17 cellular contexts compared by ENCODE assay signal in the genomic region with DNA sequence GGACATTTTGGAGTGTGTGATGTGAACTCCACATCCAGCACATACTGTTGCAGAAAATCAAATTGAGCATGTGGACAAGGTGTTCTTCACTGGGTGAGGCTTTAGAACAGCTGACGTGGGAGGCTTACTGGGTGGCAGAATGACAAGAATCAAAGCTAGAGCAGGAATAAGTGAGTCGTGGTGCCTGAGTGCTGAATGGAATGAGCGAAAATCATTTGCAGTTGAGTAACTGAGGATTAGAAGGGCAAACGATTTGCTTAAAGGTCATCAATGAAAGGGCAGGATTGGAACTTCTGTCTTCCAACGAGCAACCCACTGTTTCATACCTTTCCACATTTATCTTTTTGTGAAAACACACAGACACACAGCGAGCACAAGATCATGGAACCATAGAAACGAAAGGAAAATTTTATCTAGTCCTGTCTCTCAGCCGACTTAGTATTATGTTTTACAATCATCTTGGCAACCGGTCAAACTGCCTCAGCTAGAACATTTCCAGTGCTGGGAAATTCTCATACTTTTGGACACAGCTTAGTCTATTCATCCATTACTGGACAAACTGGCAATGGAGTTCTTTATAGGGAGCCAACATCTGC. TPM values are rescaled to one million over a fixed set of nuclear protein-coding genes. Genes with fewer than 3 reads are reported as not detected.
DNase-seq lines count a peak whose midpoint lies in the region; ATAC-seq and TF ChIP-seq lines count a peak whose summit lies in the region.
"Had no signal": no experiment of that assay in that cellular context is flagged by ENCODE, and none has a peak within 500 bp of the region (broad histone marks: within the 10 kb centered on the region; RNA-seq: fewer than 3 reads in every experiment).

No MANE protein-coding gene starts in this region.

- BruUV-seq in HCT116 (replicated peaks; lab: Mats Ljungman, UMichigan): no TSS peak

- peaks cover 7% of the 10 kb centered on the region for H3F3A ChIP-seq in smooth muscle cell (ENCODE audit: low read depth)

- TF ChIP-seq POLR2A in HCT116 (IDR thresholded peaks at IDR 0.05; ENCODE audit: borderline replicate concordance, extremely low read depth, insufficient read depth, insufficient read length) (no peak), heart left ventricle (IDR thresholded peaks at IDR 0.05) (no peak)

- DNase-seq in HCT116 (ENCODE audit: low read depth, low spot score) (no peak), adipocyte (ENCODE audit: low read depth) (no peak), heart left ventricle (no peak), smooth muscle cell (lab: John Stamatoyannopoulos, UW; ENCODE audit: unreplicated experiment) (no peak), NCI-H748 treated with DMSO at 0.1 percent for 48 hours (lab: John Stamatoyannopoulos, UW) (no peak), SW480 (ENCODE audit: low spot score) (no peak)
- no peak for DNase-seq in activated T-helper 2 cell treated with anti-CD3 and anti-CD28 coated beads, Interferon-gamma antibody, Interleukin-2, Interleukin-4, amounts not matched to agents 10 μg/mL and 5 μg/mL and 100 μg/mL, durations not matched to agents 14 hours and 24 hours and 36 hours (ENCODE audit: low spot score)
- DNase-seq: activated CD4-positive, alpha-beta T cell treated with anti-CD3 and anti-CD28 coated beads, Interleukin-2, amount 50 U/mL, for 1 hour; CD4-positive, CD25-positive, alpha-beta regulatory T cell; glutamatergic neuron; naive B cell; NCI-H510A treated with DMSO at 0.1 percent for 48 hours; psoas muscle; RPMI8226 had no signal

- ATAC-seq in HCT116 (no peak), heart left ventricle (peak in 3 of 4 donors; percentile 30 to 63 (median 56)), HG03039 (IDR thresholded peaks at IDR 0.05; ENCODE audit: unreplicated experiment) (no peak)
- ATAC-seq: body of pancreas had no signal

- intact Hi-C loops in HCT116 (cut with micrococcal nuclease) (loop anchor here (5.0 to 10.0 kb wide), 2 partner anchors 207 to 389 kb away; partner anchors contain the start of gene AGFG1), heart left ventricle (cut with DNase I) (loop anchor here in 1 of 10 donors (10.0 kb wide), 1 partner anchor 459 kb away; no protein-coding TSS in a partner anchor)
- intact Hi-C loops in activated T-helper 2 cell treated with anti-CD3 and anti-CD28 coated beads, Interferon-gamma antibody, Interleukin-2, Interleukin-4, amounts not matched to agents 10 μg/mL and 5 μg/mL and 100 μg/mL, durations not matched to agents 14 hours and 24 hours and 36 hours (cut with micrococcal nuclease): no loop called here

- H3K4me1 ChIP-seq in HCT116 (ENCODE audit: control insufficient read depth in 1 of 2, insufficient read depth in 2 of 2, low read length in 2 of 2) (peaks cover 14 to 28% of the 10 kb centered on the region in 2 experiments), adipocyte (ENCODE audit: control insufficient read depth, insufficient read depth, low read length) (peaks cover 46% of the 10 kb centered on the region), heart left ventricle (peaks cover 0 to 22% (median 0%) of the 10 kb centered on the region in 12 donors), smooth muscle cell (ENCODE audit: low read depth) (peaks cover 18% of the 10 kb centered on the region)
- H3K4me1 ChIP-seq: body of pancreas, psoas muscle had no signal

- H3K27me3 ChIP-seq in HCT116 (ENCODE audit: insufficient read depth, low read length) (no peaks in the 10 kb centered on the region), adipocyte (replicated peaks; ENCODE audit: control insufficient read depth, insufficient read depth, low read length) (no peaks in the 10 kb centered on the region), heart left ventricle (peaks cover 0 to 5% (median 0%) of the 10 kb centered on the region in 9 donors), smooth muscle cell (ENCODE audit: low read depth) (no peaks in the 10 kb centered on the region)
- H3K27me3 ChIP-seq: body of pancreas had no signal

- H3K9me2 ChIP-seq in HCT116 (ENCODE audit: insufficient read depth): no peaks in the 10 kb centered on the region

- no peaks in the 10 kb centered on the region for H3K9me3 Mint-ChIP-seq in activated T-helper 2 cell treated with anti-CD3 and anti-CD28 coated beads, Interferon-gamma antibody, Interleukin-2, Interleukin-4, amounts not matched to agents 10 μg/mL and 5 μg/mL and 100 μg/mL, durations not matched to agents 14 hours and 24 hours and 36 hours
- H3K9me3 Mint-ChIP-seq: activated T-helper 1 cell treated with anti-CD3 and anti-CD28 coated beads, Interleukin-12 subunit alpha, Interleukin-12 subunit beta, Interleukin-2, Interleukin-4 antibody, amounts not matched to agents 30 ng/mL and 10 ng/mL and 1 ng/mL, durations not matched to agents 14 hours and 24 hours and 36 hours; naive B cell had no signal

- H3K4me2 ChIP-seq in HCT116 (ENCODE audit: low read length) (peak overlapping the region; percentile 71; the same call in 1 of the 2 replicates), smooth muscle cell (peak overlapping the region; percentile 23)

- peak overlapping the region; percentile 38 for H2AFZ ChIP-seq in HCT116 (ENCODE audit: low read depth, low read length, poor library complexity, severe bottlenecking)
- H2AFZ ChIP-seq in smooth muscle cell (ENCODE audit: low read depth): no peak overlapping the region

- no peak overlapping the region for H3K4me3 ChIP-seq in HCT116 (replicated peaks in 1 of 2; ENCODE audit: low read depth in 1 of 2, low read length in 2 of 2)
- peak overlapping the region; percentile 78 for H3K4me3 ChIP-seq in adipocyte (ENCODE audit: low read length)
- no peak overlapping the region for H3K4me3 ChIP-seq in heart left ventricle
- no peak overlapping the region for H3K4me3 ChIP-seq in smooth muscle cell
- H3K4me3 ChIP-seq: body of pancreas, psoas muscle had no signal

- POLR2A ChIA-PET in HCT116 (lab: Charles Lee): interaction anchor here (2.2 kb wide), 1 partner anchor 10 kb away, joined by 8 read pairs; no protein-coding TSS in a partner anchor

- no peak for TF ChIP-seq RAD21 in HCT116 (IDR thresholded peaks at IDR 0.05; ENCODE audit: low read depth)

- whole genome bisulfite sequencing in heart left ventricle, 4 donors: 48 to 58% (median 57%) methylated on average over 9 of the region's 9 CpGs
- WGBS in smooth muscle cell (ENCODE audit: low lambda C conversion rate): 27% methylated on average over 9 of the region's 9 CpGs

- no peaks in the 10 kb centered on the region for H4K20me1 ChIP-seq in HCT116 (ENCODE audit: insufficient read depth)
- H4K20me1 ChIP-seq in smooth muscle cell (ENCODE audit: low read depth): no peaks in the 10 kb centered on the region

- H3K27me3 Mint-ChIP-seq in activated T-helper 2 cell treated with anti-CD3 and anti-CD28 coated beads, Interferon-gamma antibody, Interleukin-2, Interleukin-4, amounts not matched to agents 10 μg/mL and 5 μg/mL and 100 μg/mL, durations not matched to agents 14 hours and 24 hours and 36 hours (ENCODE audit: low read depth): peaks cover 4% of the 10 kb centered on the region

- no peaks in the 10 kb centered on the region for H3K36me3 Mint-ChIP-seq in activated T-helper 2 cell treated with anti-CD3 and anti-CD28 coated beads, Interferon-gamma antibody, Interleukin-2, Interleukin-4, amounts not matched to agents 10 μg/mL and 5 μg/mL and 100 μg/mL, durations not matched to agents 14 hours and 24 hours and 36 hours (ENCODE audit: low read depth)
- H3K36me3 Mint-ChIP-seq: CD4-positive, CD25-positive, alpha-beta regulatory T cell; naive B cell had no signal

- H3K36me3 ChIP-seq in HCT116 (ENCODE audit: control insufficient read depth in 1 of 2, insufficient read depth in 2 of 2, low read length in 2 of 2): no peaks in the 10 kb centered on the region
- H3K36me3 ChIP-seq in adipocyte (ENCODE audit: control insufficient read depth, insufficient read depth, low read length, severe bottlenecking): no peaks in the 10 kb centered on the region
- H3K36me3 ChIP-seq in heart left ventricle: no peaks in the 10 kb centered on the region
- H3K36me3 ChIP-seq in smooth muscle cell (ENCODE audit: low read depth): no peaks in the 10 kb centered on the region

- H3K4me1 Mint-ChIP-seq in activated T-helper 2 cell treated with anti-CD3 and anti-CD28 coated beads, Interferon-gamma antibody, Interleukin-2, Interleukin-4, amounts not matched to agents 10 μg/mL and 5 μg/mL and 100 μg/mL, durations not matched to agents 14 hours and 24 hours and 36 hours (ENCODE audit: low read depth): no peaks in the 10 kb centered on the region
- H3K4me1 Mint-ChIP-seq: naive B cell had no signal

- H3K27ac ChIP-seq in HCT116 (ENCODE audit: low read depth, low read length) (no peak overlapping the region), heart left ventricle (peak overlapping the region in 4 of 12 donors; percentile 17 to 60 (median 40)), smooth muscle cell (ENCODE audit: low read depth) (peak overlapping the region; percentile 83)
- H3K27ac ChIP-seq: body of pancreas, psoas muscle had no signal

- H3K9ac ChIP-seq in HCT116 (ENCODE audit: low read length) (0 out of 2 replicates have a peak overlapping the region, but pooled peaks have one; percentile 8), adipocyte (ENCODE audit: low read length) (peak overlapping the region; percentile 76), smooth muscle cell (ENCODE audit: low read depth) (no peak overlapping the region)

- H3K9me3 ChIP-seq in HCT116 (ENCODE audit: control insufficient read depth in 1 of 2, insufficient read depth in 1 of 2, low read depth in 1 of 2, low read length in 2 of 2): no peaks in the 10 kb centered on the region
- H3K9me3 ChIP-seq in adipocyte (ENCODE audit: control insufficient read depth, low read length): no peaks in the 10 kb centered on the region
- H3K9me3 ChIP-seq in heart left ventricle: no peaks in the 10 kb centered on the region
- H3K9me3 ChIP-seq in smooth muscle cell (replicated peaks; ENCODE audit: low read depth): no peaks in the 10 kb centered on the region
- H3K9me3 ChIP-seq: body of pancreas, psoas muscle had no signal

- H3K79me2 ChIP-seq in HCT116 (ENCODE audit: insufficient read depth, low read length) (no peaks in the 10 kb centered on the region), smooth muscle cell (ENCODE audit: low read depth) (no peaks in the 10 kb centered on the region)

- TF ChIP-seq CTCF in HCT116 (IDR thresholded peaks at IDR 0.05 in 2 of 3, conservative IDR thresholded peaks at IDR 0.05 in 1 of 3; ENCODE audit: borderline replicate concordance in 1 of 3, insufficient read depth in 1 of 3, low read depth in 2 of 3, low read length in 2 of 3) (no peak), heart left ventricle (IDR thresholded peaks at IDR 0.05) (no peak), smooth muscle cell (IDR thresholded peaks at IDR 0.05; ENCODE audit: borderline replicate concordance, insufficient read depth, poor library complexity, severe bottlenecking) (no peak)

- H3K4me3 Mint-ChIP-seq in activated T-helper 2 cell treated with anti-CD3 and anti-CD28 coated beads, Interferon-gamma antibody, Interleukin-2, Interleukin-4, amounts not matched to agents 10 μg/mL and 5 μg/mL and 100 μg/mL, durations not matched to agents 14 hours and 24 hours and 36 hours (ENCODE audit: low read depth): no peak overlapping the region
- H3K4me3 Mint-ChIP-seq: activated T-helper 1 cell treated with anti-CD3 and anti-CD28 coated beads, Interleukin-12 subunit alpha, Interleukin-12 subunit beta, Interleukin-2, Interleukin-4 antibody, amounts not matched to agents 30 ng/mL and 10 ng/mL and 1 ng/mL, durations not matched to agents 14 hours and 24 hours and 36 hours; CD4-positive, CD25-positive, alpha-beta regulatory T cell had no signal

- no peak overlapping the region for H3K27ac Mint-ChIP-seq in activated T-helper 2 cell treated with anti-CD3 and anti-CD28 coated beads, Interferon-gamma antibody, Interleukin-2, Interleukin-4, amounts not matched to agents 10 μg/mL and 5 μg/mL and 100 μg/mL, durations not matched to agents 14 hours and 24 hours and 36 hours
- H3K27ac Mint-ChIP-seq: activated T-helper 1 cell treated with anti-CD3 and anti-CD28 coated beads, Interleukin-12 subunit alpha, Interleukin-12 subunit beta, Interleukin-2, Interleukin-4 antibody, amounts not matched to agents 30 ng/mL and 10 ng/mL and 1 ng/mL, durations not matched to agents 14 hours and 24 hours and 36 hours; CD4-positive, CD25-positive, alpha-beta regulatory T cell; naive B cell had no signal

- RAD21 ChIA-PET in HCT116 (lab: Charles Lee; ENCODE audit: low non-redundant PET in 1 of 2, low total read pairs in 2 of 2, uncharacterized antibody in 2 of 2, unreplicated experiment in 2 of 2): no interaction called here

- CTCF ChIA-PET in HCT116 (lab: Charles Lee): interaction anchor here (2.4 kb wide), 1 partner anchor 11 kb away, joined by 16 read pairs; no protein-coding TSS in a partner anchor

RNA-seq across cellular contexts. Expression of gene DAW1, which starts 7.2 kb away (rescaled TPM):
- total RNA-seq in HCT116 (2021; ENCODE audit: unreplicated experiment): 0.20 TPM
- 0.15 and 0.26 TPM in 2 replicates for polyA plus RNA-seq in HCT116 (2012)
- total RNA-seq in heart left ventricle: 1 to 10 TPM in 1 of 9 donors, under 1 TPM in 3, not detected in 5; 0.20 to 1.3 (median 0.46) TPM
- polyA plus RNA-seq in heart left ventricle: under 1 TPM in 1 of 2 donors, not detected in 1; 0.47 TPM
- total RNA-seq in smooth muscle cell: not detected in 2 replicates
- not detected in 2 replicates for polyA plus RNA-seq in smooth muscle cell
- not detected in 2 replicates for total RNA-seq in activated T-helper 2 cell treated with anti-CD3 and anti-CD28 coated beads, Interferon-gamma antibody, Interleukin-2, Interleukin-4, amounts not matched to agents 10 μg/mL and 5 μg/mL and 100 μg/mL, durations not matched to agents 14 hours and 24 hours and 36 hours
- total RNA-seq: activated T-helper 1 cell treated with anti-CD3 and anti-CD28 coated beads, Interleukin-12 subunit alpha, Interleukin-12 subunit beta, Interleukin-2, Interleukin-4 antibody, amounts not matched to agents 30 ng/mL and 10 ng/mL and 1 ng/mL, durations not matched to agents 14 hours and 24 hours and 36 hours; body of pancreas; CD4-positive, CD25-positive, alpha-beta regulatory T cell; psoas muscle had no signal
- polyA plus RNA-seq: CD4-positive, CD25-positive, alpha-beta regulatory T cell had no signal

RNA-seq across cellular contexts. Expression of gene CCL20, which starts 50.6 kb away (rescaled TPM):
- total RNA-seq in HCT116 (2021; ENCODE audit: unreplicated experiment): 0.30 TPM
- 0.12 and 0.36 TPM in 2 replicates for polyA plus RNA-seq in HCT116 (2012)
- total RNA-seq in heart left ventricle: under 1 TPM in 1 of 9 donors, not detected in 8; 0.48 TPM
- polyA plus RNA-seq in heart left ventricle: 1 to 10 TPM in 1 of 2 donors, not detected in 1; 1.1 TPM
- 6.7 and 16.4 TPM in 2 replicates for total RNA-seq in smooth muscle cell
- polyA plus RNA-seq in smooth muscle cell: 6.8 and 12.9 TPM in 2 replicates
- total RNA-seq in activated T-helper 2 cell treated with anti-CD3 and anti-CD28 coated beads, Interferon-gamma antibody, Interleukin-2, Interleukin-4, amounts not matched to agents 10 μg/mL and 5 μg/mL and 100 μg/mL, durations not matched to agents 14 hours and 24 hours and 36 hours: 1.4 and 2.0 TPM in 2 replicates

Comparison
In these comparisons a context has a peak if more than half of its experiments do, and no peak if none do; other contexts are left out.
1. ATAC-seq: peak in heart left ventricle (3 of 4); none in HCT116 (single experiment) and HG03039 (single experiment).